In genomic region chr2:85648619-85649018, GRCh38 we compare ENCODE assay signal across 1 cellular context.
TF ChIP-seq lines count a peak whose summit lies in the region.

No MANE protein-coding gene starts in this region.

TF ChIP-seq in HepG2, 621 proteins besides CTCF, POLR2A, EP300 and RAD21:
- TF ChIP-seq CREB1 (IDR thresholded peaks at IDR 0.05) (no peak), CREB1 (CRISPR knock-in tag; IDR thresholded peaks at IDR 0.05) (no peak), KDM3A (CRISPR knock-in tag; IDR thresholded peaks at IDR 0.05; ENCODE audit: low read depth) (no peak), AGO2 (optimal IDR thresholded peaks at IDR 0.05; ENCODE audit: low read depth, low read length) (no peak), HNRNPLL (IDR thresholded peaks at IDR 0.05; ENCODE audit: low read depth, low read length, poor library complexity, severe bottlenecking) (no peak), ZNF468 (CRISPR knock-in tag; IDR thresholded peaks at IDR 0.05) (no peak), MIXL1 (CRISPR knock-in tag; IDR thresholded peaks at IDR 0.05) (no peak), RNF219 (CRISPR knock-in tag; IDR thresholded peaks at IDR 0.05) (no peak), ATF4 (CRISPR knock-in tag; IDR thresholded peaks at IDR 0.05) (no peak), TRIM22 (IDR thresholded peaks at IDR 0.05) (no peak), TCF7 (IDR thresholded peaks at IDR 0.05; ENCODE audit: low read depth) (no peak)
- TF ChIP-seq, protein P1, sequence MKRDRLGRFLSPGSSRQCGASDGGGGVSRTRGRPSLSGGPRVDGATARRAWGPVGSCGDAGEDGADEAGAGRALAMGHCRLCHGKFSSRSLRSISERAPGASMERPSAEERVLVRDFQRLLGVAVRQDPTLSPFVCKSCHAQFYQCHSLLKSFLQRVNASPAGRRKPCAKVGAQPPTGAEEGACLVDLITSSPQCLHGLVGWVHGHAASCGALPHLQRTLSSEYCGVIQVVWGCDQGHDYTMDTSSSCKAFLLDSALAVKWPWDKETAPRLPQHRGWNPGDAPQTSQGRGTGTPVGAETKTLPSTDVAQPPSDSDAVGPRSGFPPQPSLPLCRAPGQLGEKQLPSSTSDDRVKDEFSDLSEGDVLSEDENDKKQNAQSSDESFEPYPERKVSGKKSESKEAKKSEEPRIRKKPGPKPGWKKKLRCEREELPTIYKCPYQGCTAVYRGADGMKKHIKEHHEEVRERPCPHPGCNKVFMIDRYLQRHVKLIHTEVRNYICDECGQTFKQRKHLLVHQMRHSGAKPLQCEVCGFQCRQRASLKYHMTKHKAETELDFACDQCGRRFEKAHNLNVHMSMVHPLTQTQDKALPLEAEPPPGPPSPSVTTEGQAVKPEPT (CRISPR knock-in tag; IDR thresholded peaks at IDR 0.05; ENCODE audit: low read depth) = no peak
